8 cellular contexts compared by ENCODE assay signal in genomic region chr11:120209750-120210650, GRCh38. TPM values are rescaled to one million over a fixed set of nuclear protein-coding genes. Genes with fewer than 3 reads are reported as not detected.
A peak's percentile ranks its signal among the peaks of the same experiment; 100 is the strongest.
DNase-seq lines count a peak whose midpoint lies in the region; ATAC-seq and TF ChIP-seq lines count a peak whose summit lies in the region.

No MANE protein-coding gene starts in this region.

- peak overlapping the region; percentile 85 for H3K4me3 ChIP-seq in ACC112 (ENCODE audit: low read depth, low read length)
- H3K4me3 ChIP-seq in brain microvascular endothelial cell (ENCODE audit: low read depth, low read length): peak overlapping the region; percentile 70
- H3K4me3 ChIP-seq in mesodermal cell (ENCODE audit: extremely low read depth, insufficient read depth, low read length, poor library complexity, severe bottlenecking): peak overlapping the region; percentile 65

- no peak for TF ChIP-seq CTCF in brain microvascular endothelial cell (IDR thresholded peaks at IDR 0.05; ENCODE audit: low read depth, low read length, missing control alignments)

- H3K27me3 ChIP-seq in ACC112 (ENCODE audit: insufficient read depth, low read length): no peaks in the 10 kb centered on the region
- no peaks in the 10 kb centered on the region for H3K27me3 ChIP-seq in brain microvascular endothelial cell (replicated peaks)

- peaks cover 41% of the 10 kb centered on the region for H3K4me1 ChIP-seq in ACC112 (ENCODE audit: control insufficient read depth, insufficient read depth, low read length, unreplicated experiment)
- peaks cover 23% of the 10 kb centered on the region for H3K4me1 ChIP-seq in mesodermal cell (ENCODE audit: control insufficient read depth, insufficient read depth, low read length, poor library complexity, severe bottlenecking)

- H3K36me3 ChIP-seq in ACC112 (ENCODE audit: insufficient read depth, low read length) (no peaks in the 10 kb centered on the region), brain microvascular endothelial cell (replicated peaks) (peaks cover 2% of the 10 kb centered on the region), mesodermal cell (ENCODE audit: control insufficient read depth, insufficient read depth, low read length) (peaks cover 11% of the 10 kb centered on the region)

- H3K27ac ChIP-seq in ACC112 (ENCODE audit: low read depth, low read length): peak overlapping the region; percentile 80
- peak overlapping the region; percentile 65 for H3K27ac ChIP-seq in brain microvascular endothelial cell
- H3K27ac ChIP-seq in mesodermal cell (ENCODE audit: low read depth, low read length, severe bottlenecking): peak overlapping the region; percentile 92

- peak; percentile 40 for DNase-seq in HuH-7.5 (ENCODE audit: low spot score)
- DNase-seq in brain microvascular endothelial cell: no peak
- no peak for DNase-seq in SK-N-DZ (ENCODE audit: low spot score)
- DNase-seq in stimulated activated CD4-positive, alpha-beta T cell treated with anti-CD3 and anti-CD28 coated beads, Interleukin-4, amount 100 ng/mL, for 4 hours: no peak

- ATAC-seq in HG02759 (IDR thresholded peaks at IDR 0.05; ENCODE audit: unreplicated experiment) (no peak), HG03175 (IDR thresholded peaks at IDR 0.05; ENCODE audit: unreplicated experiment) (no peak)

- WGBS in mesodermal cell (ENCODE audit: insufficient coverage in 2 of 2), 2 experiments: 24 to 42% methylated on average over 14 to 16 of the region's 27 CpGs

- H2AFZ ChIP-seq in ACC112 (ENCODE audit: low read length, unreplicated experiment): peak overlapping the region; percentile 100

- in situ Hi-C loops in brain microvascular endothelial cell (cut with HindIII; ENCODE audit: low pct_ligation_motif_present, low sequenced_read_pairs): no loop called here

- H3K79me2 ChIP-seq in ACC112 (ENCODE audit: control insufficient read depth, insufficient read depth, low read length, unreplicated experiment): peaks cover 30% of the 10 kb centered on the region

- no peaks in the 10 kb centered on the region for H3K9me3 ChIP-seq in mesodermal cell (ENCODE audit: control insufficient read depth, low read length)

RNA-seq across cellular contexts. Expression of gene OAF, which starts 0.8 kb away (rescaled TPM):
- polyA plus RNA-seq in mesodermal cell (2013, experiment 1 of 2): 53.6 TPM
- 46.4 TPM for polyA plus RNA-seq in mesodermal cell (2013, experiment 2 of 2)
- polyA plus RNA-seq in SK-N-DZ (2014; cell fraction: cytosol; rRNA removed): 1.6 and 3.1 TPM in 2 replicates
- polyA plus RNA-seq in SK-N-DZ (2014; cell fraction: nucleus; rRNA removed): 0.41 and 2.0 TPM in 2 replicates

RNA-seq across cellular contexts. Expression of gene POU2F3, which starts 29.9 kb away (rescaled TPM):
- 0.11 TPM for polyA plus RNA-seq in mesodermal cell (2013, experiment 1 of 2)
- not detected for polyA plus RNA-seq in mesodermal cell (2013, experiment 2 of 2)
- polyA plus RNA-seq in SK-N-DZ (2014; cell fraction: cytosol; rRNA removed): not detected in 2 replicates
- polyA plus RNA-seq in SK-N-DZ (2014; cell fraction: nucleus; rRNA removed): not detected in 2 replicates
